In genomic region chr6:53737746-53738145, GRCh38 we compare ENCODE assay signal across 21 cellular contexts.
"Had no signal": no experiment of that assay in that cellular context is flagged by ENCODE, and none has a peak within 500 bp of the region (broad histone marks: within the 10 kb centered on the region; RNA-seq: fewer than 3 reads in every experiment).

No MANE protein-coding gene starts in this region.

- H3K27ac Mint-ChIP-seq: activated CD4-positive, alpha-beta memory T cell treated with anti-CD3 and anti-CD28 coated beads, Interleukin-2, amount 10 ng/mL, durations not matched to agents 7 days and 5 days; activated naive CD4-positive, alpha-beta T cell treated with anti-CD3 and anti-CD28 coated beads, Interleukin-2, amount 50 U/mL, for 24 hours; nephron; WTC11 had no signal

- H3K36me3 Mint-ChIP-seq: WTC11 had no signal

- H3K36me3 ChIP-seq: left ventricle myocardium inferior, upper lobe of right lung had no signal

- H3K9me3 ChIP-seq: left ventricle myocardium inferior, upper lobe of right lung had no signal

- H3K4me1 ChIP-seq: left ventricle myocardium inferior had no signal

- H3K9me3 Mint-ChIP-seq: activated CD4-positive, alpha-beta memory T cell treated with anti-CD3 and anti-CD28 coated beads, Interleukin-2, amount 10 ng/mL, durations not matched to agents 7 days and 5 days; activated naive CD4-positive, alpha-beta T cell treated with anti-CD3 and anti-CD28 coated beads, Interleukin-2, amount 50 U/mL, for 24 hours; nephron; WTC11 had no signal

- ATAC-seq: upper lobe of right lung, WTC11 had no signal

- DNase-seq: activated CD4-positive, alpha-beta memory T cell treated with anti-CD3 and anti-CD28 coated beads, Interleukin-2, amount 10 ng/mL, durations not matched to agents 7 days and 5 days; activated CD4-positive, alpha-beta T cell treated with anti-CD3 and anti-CD28 coated beads for 4 hours; activated effector memory CD4-positive, alpha-beta T cell treated with anti-CD3 and anti-CD28 coated beads, Interleukin-2, amount 50 U/mL, for 16 hours; activated T-cell treated with anti-CD3 and anti-CD28 coated beads, Interleukin-2, amount 50 U/mL, for 48 hours; amniotic stem cell; central memory CD4-positive, alpha-beta T cell; cortex of kidney; effector CD8-positive, alpha-beta T cell; islet precursor cell; left ventricle myocardium inferior; mesenchymal stem cell; nucleus accumbens; stimulated activated CD4-positive, alpha-beta T cell treated with anti-CD3 and anti-CD28 coated beads, Interleukin-4, amount 100 ng/mL, for 24 hours; stimulated activated naive CD4-positive, alpha-beta T cell treated with Interleukin-2 at 50 U/mL for 16 hours; substantia nigra; T-helper 2 cell; upper lobe of right lung had no signal

- H3K4me3 ChIP-seq: left ventricle myocardium inferior, skin epidermis, upper lobe of right lung had no signal

- H3K27me3 ChIP-seq: upper lobe of right lung had no signal

- H3K4me3 Mint-ChIP-seq: activated CD4-positive, alpha-beta memory T cell treated with anti-CD3 and anti-CD28 coated beads, Interleukin-2, amount 10 ng/mL, durations not matched to agents 7 days and 5 days; activated naive CD4-positive, alpha-beta T cell treated with anti-CD3 and anti-CD28 coated beads, Interleukin-2, amount 50 U/mL, for 24 hours; nephron; WTC11 had no signal

- H3K27ac ChIP-seq: left ventricle myocardium inferior, skin epidermis, upper lobe of right lung had no signal
